ENCODE assay signal across 8 cellular contexts in genomic region chr11:77126861-77127673, GRCh38. TPM values are rescaled to one million over a fixed set of nuclear protein-coding genes. Genes with fewer than 3 reads are reported as not detected.
DNase-seq lines count a peak whose midpoint lies in the region; ATAC-seq lines count a peak whose summit lies in the region.

No MANE protein-coding gene starts in this region.

- CTCF ChIA-PET in T-cell (lab: Charles Lee), result interaction anchor here (0.7 to 1.6 kb wide), 12 partner anchors 11 to 493 kb away, joined by 3 to 8 read pairs (median 4); no protein-coding TSS in a partner anchor

- intact Hi-C loops in sciatic nerve (cut with DNase I), result loop anchor here (5.0 to 10.0 kb wide), 2 partner anchors 60 to 428 kb away; no protein-coding TSS in a partner anchor

- ATAC-seq in T-cell (replicated peaks in 1 of 4), result peak; percentile 72 to 86 (median 74)
- ATAC-seq in sciatic nerve, result peak; percentile 82
- no peak for ATAC-seq in GM19023 (IDR thresholded peaks at IDR 0.05; ENCODE audit: unreplicated experiment)
- no peak for ATAC-seq in HG03139 (IDR thresholded peaks at IDR 0.05; ENCODE audit: unreplicated experiment)

- H3K4me3 Mint-ChIP-seq in T-cell, result peak overlapping the region; percentile 49 to 69 (median 51)

- DNase-seq in DMS79 treated with DMSO at 0.1 percent for 48 hours (lab: John Stamatoyannopoulos, UW) (peak; percentile 72), HT-29 (ENCODE audit: low spot score) (peak; percentile 71), T-cell (peak in 32 of 34 experiments; percentile 5 to 68 (median 46)), anterior cingulate cortex (lab: John Stamatoyannopoulos, UW) (peak in 50 of 58 donors; percentile 11 to 74 (median 49)), hypothalamus (lab: John Stamatoyannopoulos, UW) (peak in 45 of 51 donors; percentile 11 to 86 (median 46)), sciatic nerve (ENCODE audit: low spot score) (peak; percentile 87)

- H3K27me3 Mint-ChIP-seq in T-cell, result peaks cover 0 to 3% of the 10 kb centered on the region in 2 donors

- H3K27ac Mint-ChIP-seq in T-cell, result no peak overlapping the region

- peaks cover 9 to 13% (median 12%) of the 10 kb centered on the region in 3 donors for H3K4me1 Mint-ChIP-seq in T-cell

- POLR2A ChIA-PET in T-cell (lab: Charles Lee), result no interaction called here

- H3K9me3 Mint-ChIP-seq in T-cell, result no peaks in the 10 kb centered on the region

- no peaks in the 10 kb centered on the region for H3K36me3 Mint-ChIP-seq in T-cell

RNA-seq across cellular contexts. Expression of gene MYO7A, which starts 1.0 kb away (rescaled TPM):
- total RNA-seq in HT-29 (2014; rRNA removed; shearing (Covaris generic)), result 1.9 and 2.3 TPM in 2 replicates
- total RNA-seq in T-cell (1 to 10 TPM in 1 of 5 donors, under 1 TPM in 4; 0.15 to 1.7 (median 0.44) TPM), sciatic nerve (16.7 TPM)

RNA-seq across cellular contexts. Expression of gene OMP, which starts 24.4 kb away (rescaled TPM):
- 2.8 TPM in 1 of 2 replicates, not detected in the other for total RNA-seq in HT-29 (2014; rRNA removed; shearing (Covaris generic))
- under 1 TPM in 1 of 5 donors, not detected in 4; 0.79 TPM for total RNA-seq in T-cell
- 2.8 TPM for total RNA-seq in sciatic nerve

Comparison
In these comparisons a context has a peak if more than half of its experiments do, and no peak if none do; other contexts are left out.
1. ATAC-seq: peak in T-cell (4 of 4) and sciatic nerve (single experiment); none in GM19023 (single experiment) and HG03139 (single experiment).
2. Peak in every context shown above with its lines, with median percentiles within 50 percentile points of each other: DNase-seq.